10 cellular contexts compared by ENCODE assay signal in the genomic region with DNA sequence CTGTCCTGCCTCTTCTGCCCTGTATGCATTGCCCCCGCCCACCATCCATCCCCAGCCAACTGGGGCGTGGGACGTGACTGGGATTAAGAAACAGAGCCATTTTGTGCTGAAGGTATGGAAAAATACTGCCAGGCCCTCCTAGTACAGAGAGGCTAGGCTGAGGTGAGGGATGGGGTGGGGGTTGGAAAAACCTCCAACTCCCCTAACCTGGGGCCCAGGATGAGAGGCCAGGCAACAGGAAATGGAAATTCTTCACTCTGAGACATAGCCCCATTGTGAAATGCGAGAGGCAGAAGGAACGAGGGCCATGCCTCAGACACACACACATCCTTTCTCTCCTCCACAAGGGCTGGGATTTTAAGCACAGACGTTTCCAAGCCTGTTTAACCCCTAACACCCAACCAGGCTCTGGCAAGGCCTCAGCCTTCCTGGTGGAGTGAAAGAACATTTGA. TPM values are rescaled to one million over a fixed set of nuclear protein-coding genes. Genes with fewer than 3 reads are reported as not detected.
DNase-seq lines count a peak whose midpoint lies in the region; ATAC-seq lines count a peak whose summit lies in the region.
"Had no signal": no experiment of that assay in that cellular context is flagged by ENCODE, and none has a peak within 500 bp of the region (broad histone marks: within the 10 kb centered on the region; RNA-seq: fewer than 3 reads in every experiment).

No MANE protein-coding gene starts in this region.

- no peaks in the 10 kb centered on the region for H3K9me3 Mint-ChIP-seq in activated T-helper 1 cell treated with anti-CD3 and anti-CD28 coated beads, Interleukin-12 subunit alpha, Interleukin-12 subunit beta, Interleukin-2, Interleukin-4 antibody, amounts not matched to agents 30 ng/mL and 10 ng/mL and 1 ng/mL, durations not matched to agents 14 hours and 24 hours and 36 hours

- H3K4me3 ChIP-seq in BLaER1 (no peak overlapping the region), HUES64 (ENCODE audit: low read length) (no peak overlapping the region)

- no peaks in the 10 kb centered on the region for H3K27me3 ChIP-seq in BLaER1
- no peaks in the 10 kb centered on the region for H3K27me3 ChIP-seq in HUES64 (ENCODE audit: insufficient read depth, low read length)

- no peaks in the 10 kb centered on the region for H3K36me3 ChIP-seq in BLaER1
- no peaks in the 10 kb centered on the region; the same call in 1 of the 2 replicates for H3K36me3 ChIP-seq in HUES64 (ENCODE audit: insufficient read depth, low read length)

- H3K4me2 ChIP-seq in BLaER1 = peak overlapping the region; percentile 60

- H3K9me3 ChIP-seq in BLaER1 (no peaks in the 10 kb centered on the region), HUES64 (ENCODE audit: insufficient read depth, low read depth, low read length) (no peaks in the 10 kb centered on the region)

- no peaks in the 10 kb centered on the region for H3K27me3 Mint-ChIP-seq in activated T-helper 1 cell treated with anti-CD3 and anti-CD28 coated beads, Interleukin-12 subunit alpha, Interleukin-12 subunit beta, Interleukin-2, Interleukin-4 antibody, amounts not matched to agents 30 ng/mL and 10 ng/mL and 1 ng/mL, durations not matched to agents 14 hours and 24 hours and 36 hours (ENCODE audit: insufficient read depth)
- H3K27me3 Mint-ChIP-seq: CD4-positive, CD25-positive, alpha-beta regulatory T cell had no signal

- H3K9ac ChIP-seq in BLaER1 (no peak overlapping the region), HUES64 (ENCODE audit: low read depth, low read length) (peak overlapping the region; percentile 2; the same call in 1 of the 2 replicates)

- intact Hi-C loops in activated T-helper 1 cell treated with anti-CD3 and anti-CD28 coated beads, Interleukin-12 subunit alpha, Interleukin-12 subunit beta, Interleukin-2, Interleukin-4 antibody, amounts not matched to agents 30 ng/mL and 10 ng/mL and 1 ng/mL, durations not matched to agents 14 hours and 24 hours and 36 hours (cut with micrococcal nuclease) = loop anchor here (2.0 kb wide), 1 partner anchor 13 kb away; no protein-coding TSS in a partner anchor

- ATAC-seq in HG03571 (IDR thresholded peaks at IDR 0.05; ENCODE audit: unreplicated experiment) (no peak), HG03280 (IDR thresholded peaks at IDR 0.05; ENCODE audit: unreplicated experiment) (no peak), HG03175 (IDR thresholded peaks at IDR 0.05; ENCODE audit: unreplicated experiment) (no peak)

- 49% methylated on average over 5 of the region's 6 CpGs for WGBS in HUES64

- H3K36me3 Mint-ChIP-seq in activated T-helper 1 cell treated with anti-CD3 and anti-CD28 coated beads, Interleukin-12 subunit alpha, Interleukin-12 subunit beta, Interleukin-2, Interleukin-4 antibody, amounts not matched to agents 30 ng/mL and 10 ng/mL and 1 ng/mL, durations not matched to agents 14 hours and 24 hours and 36 hours (ENCODE audit: low read depth) = peaks cover 21% of the 10 kb centered on the region
- H3K36me3 Mint-ChIP-seq: CD4-positive, CD25-positive, alpha-beta regulatory T cell had no signal

- peaks cover 57% of the 10 kb centered on the region for H3K4me1 Mint-ChIP-seq in activated T-helper 1 cell treated with anti-CD3 and anti-CD28 coated beads, Interleukin-12 subunit alpha, Interleukin-12 subunit beta, Interleukin-2, Interleukin-4 antibody, amounts not matched to agents 30 ng/mL and 10 ng/mL and 1 ng/mL, durations not matched to agents 14 hours and 24 hours and 36 hours (ENCODE audit: low read depth)

- H4K20me1 ChIP-seq in BLaER1 = no peaks in the 10 kb centered on the region

- peak overlapping the region; percentile 67 for H3K27ac Mint-ChIP-seq in activated T-helper 1 cell treated with anti-CD3 and anti-CD28 coated beads, Interleukin-12 subunit alpha, Interleukin-12 subunit beta, Interleukin-2, Interleukin-4 antibody, amounts not matched to agents 30 ng/mL and 10 ng/mL and 1 ng/mL, durations not matched to agents 14 hours and 24 hours and 36 hours

- peak overlapping the region; percentile 37 for H3K4me3 Mint-ChIP-seq in activated T-helper 1 cell treated with anti-CD3 and anti-CD28 coated beads, Interleukin-12 subunit alpha, Interleukin-12 subunit beta, Interleukin-2, Interleukin-4 antibody, amounts not matched to agents 30 ng/mL and 10 ng/mL and 1 ng/mL, durations not matched to agents 14 hours and 24 hours and 36 hours

- H3K27ac ChIP-seq in BLaER1 (no peak overlapping the region), HUES64 (ENCODE audit: low read depth, low read length) (peak overlapping the region; percentile 34; the same call in 1 of the 2 replicates)

- H3K4me1 ChIP-seq in BLaER1 (peaks cover 25% of the 10 kb centered on the region), HUES64 (ENCODE audit: insufficient read depth, low read length) (peaks cover 41% of the 10 kb centered on the region)

- DNase-seq in activated T-helper 1 cell treated with anti-CD3 and anti-CD28 coated beads, Interleukin-12 subunit alpha, Interleukin-12 subunit beta, Interleukin-2, Interleukin-4 antibody, amounts not matched to agents 30 ng/mL and 10 ng/mL and 1 ng/mL, durations not matched to agents 14 hours and 24 hours and 36 hours (ENCODE audit: low spot score) = no peak
- peak; percentile 29 for DNase-seq in kidney tubule cell (ENCODE audit: low spot score)
- no peak for DNase-seq in NCI-H1417 (lab: John Stamatoyannopoulos, UW)
- DNase-seq: CD4-positive, CD25-positive, alpha-beta regulatory T cell; NCI-H2081 had no signal

RNA-seq across cellular contexts. Expression of a gene that starts 19.9 kb away (rescaled TPM):
- polyA plus RNA-seq in HUES64 (2013, experiment 1 of 2) = 19.2 TPM
- 20.2 TPM for polyA plus RNA-seq in HUES64 (2013, experiment 2 of 2)
- 36.7 and 38.7 TPM in 2 replicates for total RNA-seq in activated T-helper 1 cell treated with anti-CD3 and anti-CD28 coated beads, Interleukin-12 subunit alpha, Interleukin-12 subunit beta, Interleukin-2, Interleukin-4 antibody, amounts not matched to agents 30 ng/mL and 10 ng/mL and 1 ng/mL, durations not matched to agents 14 hours and 24 hours and 36 hours
